12 cellular contexts compared by ENCODE assay signal in the genomic region with DNA sequence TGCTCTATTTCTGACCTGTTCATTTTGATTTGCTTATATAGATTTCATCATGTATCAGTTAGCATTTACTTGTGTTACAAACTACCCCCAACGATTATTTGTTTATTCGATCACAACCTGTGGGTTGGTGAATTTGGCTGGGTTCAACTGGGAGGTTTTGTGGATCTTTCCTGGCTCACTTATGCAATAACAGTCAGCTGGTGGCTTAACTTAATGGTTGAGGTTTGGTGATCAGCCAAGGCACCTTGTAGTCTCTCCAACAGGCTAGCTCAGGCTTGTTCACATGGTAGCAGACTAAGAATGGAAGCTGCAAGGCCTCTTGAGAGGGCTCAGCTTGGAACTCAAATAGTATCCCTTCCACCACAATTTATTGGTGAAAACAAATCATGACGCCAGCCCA.
A peak's percentile ranks its signal among the peaks of the same experiment; 100 is the strongest.
DNase-seq lines count a peak whose midpoint lies in the region; ATAC-seq lines count a peak whose summit lies in the region.
"Had no signal": no experiment of that assay in that cellular context is flagged by ENCODE, and none has a peak within 500 bp of the region (broad histone marks: within the 10 kb centered on the region; RNA-seq: fewer than 3 reads in every experiment).

No MANE protein-coding gene starts in this region.

- ATAC-seq in GM19035 (IDR thresholded peaks at IDR 0.05; ENCODE audit: unreplicated experiment), result no peak
- ATAC-seq in effector memory CD8-positive, alpha-beta T cell (replicated peaks), result no peak
- ATAC-seq: gastroesophageal sphincter had no signal

- no peak overlapping the region for H3K4me3 Mint-ChIP-seq in effector memory CD8-positive, alpha-beta T cell
- H3K4me3 Mint-ChIP-seq: activated naive CD8-positive, alpha-beta T cell treated with anti-CD3 and anti-CD28 coated beads for 36 hours had no signal

- no peaks in the 10 kb centered on the region for H3K36me3 Mint-ChIP-seq in effector memory CD8-positive, alpha-beta T cell (ENCODE audit: insufficient read depth)
- H3K36me3 Mint-ChIP-seq: activated naive CD8-positive, alpha-beta T cell treated with anti-CD3 and anti-CD28 coated beads for 36 hours had no signal

- no peaks in the 10 kb centered on the region for H3K9me3 Mint-ChIP-seq in effector memory CD8-positive, alpha-beta T cell
- H3K9me3 Mint-ChIP-seq: activated naive CD8-positive, alpha-beta T cell treated with anti-CD3 and anti-CD28 coated beads for 36 hours had no signal

- DNase-seq in GF-D8 (lab: John Stamatoyannopoulos, UW) (peak; percentile 72), NCI-H2029 (lab: John Stamatoyannopoulos, UW) (peak; percentile 80), amniotic epithelial cell (ENCODE audit: low read depth) (peak; percentile 88), non-pigmented ciliary epithelial cell (ENCODE audit: low read depth) (peak; percentile 56), NCI-H1048 (lab: John Stamatoyannopoulos, UW) (no peak)
- no peak for DNase-seq in stimulated activated CD4-positive, alpha-beta T cell treated with anti-CD3 and anti-CD28 coated beads, Interleukin-12 subunit alpha, Interleukin-12 subunit beta, amount 100 ng/mL, for 4 hours
- DNase-seq in effector memory CD8-positive, alpha-beta T cell, result no peak
- DNase-seq: activated naive CD8-positive, alpha-beta T cell treated with anti-CD3 and anti-CD28 coated beads for 36 hours; stimulated activated CD4-positive, alpha-beta T cell treated with anti-CD3 and anti-CD28 coated beads, Interleukin-2, amount 100 ng/mL, for 24 hours; transverse colon had no signal

- no peaks in the 10 kb centered on the region for H3K27me3 Mint-ChIP-seq in effector memory CD8-positive, alpha-beta T cell

- no peaks in the 10 kb centered on the region for H3K4me1 Mint-ChIP-seq in effector memory CD8-positive, alpha-beta T cell (ENCODE audit: low read depth in 2 of 2)
- H3K4me1 Mint-ChIP-seq: activated naive CD8-positive, alpha-beta T cell treated with anti-CD3 and anti-CD28 coated beads for 36 hours had no signal

- H3K27ac Mint-ChIP-seq in effector memory CD8-positive, alpha-beta T cell, result no peak overlapping the region
- H3K27ac Mint-ChIP-seq: activated naive CD8-positive, alpha-beta T cell treated with anti-CD3 and anti-CD28 coated beads for 36 hours had no signal

Comparison
In these comparisons a context has a peak if more than half of its experiments do, and no peak if none do; other contexts are left out.
1. DNase-seq: peak in GF-D8 (single experiment), NCI-H2029 (single experiment), amniotic epithelial cell (single experiment) and non-pigmented ciliary epithelial cell (single experiment); none in stimulated activated CD4-positive, alpha-beta T cell treated with anti-CD3 and anti-CD28 coated beads, Interleukin-12 subunit alpha, Interleukin-12 subunit beta, amount 100 ng/mL, for 4 hours (single experiment), effector memory CD8-positive, alpha-beta T cell (0 of 3) and NCI-H1048 (single experiment).